8 cellular contexts compared by ENCODE assay signal in the genomic region with DNA sequence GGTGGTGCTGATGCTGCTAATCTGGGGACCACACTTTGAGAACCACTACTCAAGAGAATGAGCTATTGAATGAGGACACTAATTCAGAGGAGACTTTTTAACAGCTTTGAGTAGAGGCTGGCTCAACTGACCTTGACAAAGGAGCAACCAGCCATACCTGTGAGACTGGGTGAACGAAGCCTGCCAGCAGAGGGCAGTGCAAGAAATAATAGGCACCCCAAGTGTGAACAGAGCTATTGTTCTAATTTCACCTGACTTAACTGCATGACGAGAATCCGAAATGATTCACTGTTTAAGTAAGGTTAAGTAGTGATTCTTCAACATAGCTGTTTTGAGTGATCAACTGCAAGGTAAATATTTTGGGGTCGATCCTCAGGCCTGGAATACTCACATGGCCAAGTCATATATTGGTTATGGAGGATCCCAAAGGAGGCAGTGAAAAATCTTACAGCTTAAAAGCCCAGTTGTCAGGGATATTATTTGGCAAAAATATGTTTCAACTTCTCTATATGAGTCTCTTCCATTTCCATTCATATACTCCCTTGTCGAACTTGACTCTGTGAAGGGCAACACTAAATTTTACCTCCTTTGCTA.
DNase-seq lines count a peak whose midpoint lies in the region; ATAC-seq and TF ChIP-seq lines count a peak whose summit lies in the region.

No MANE protein-coding gene starts in this region.

- H3K27me3 ChIP-seq in right cardiac atrium (ENCODE audit: control insufficient read depth, insufficient read depth) = no peaks in the 10 kb centered on the region

- POLR2A ChIA-PET in AG04449 (lab: Yijun Ruan, JAX) = no interaction called here

- no peaks in the 10 kb centered on the region for H3K4me1 Mint-ChIP-seq in activated T-helper 1 cell treated with anti-CD3 and anti-CD28 coated beads, Interleukin-12 subunit alpha, Interleukin-12 subunit beta, Interleukin-2, Interleukin-4 antibody, amounts not matched to agents 30 ng/mL and 10 ng/mL and 1 ng/mL, durations not matched to agents 14 hours and 24 hours and 36 hours (ENCODE audit: low read depth)

- no peak overlapping the region for H3K4me3 Mint-ChIP-seq in activated T-helper 1 cell treated with anti-CD3 and anti-CD28 coated beads, Interleukin-12 subunit alpha, Interleukin-12 subunit beta, Interleukin-2, Interleukin-4 antibody, amounts not matched to agents 30 ng/mL and 10 ng/mL and 1 ng/mL, durations not matched to agents 14 hours and 24 hours and 36 hours

- intact Hi-C loops in activated T-helper 1 cell treated with anti-CD3 and anti-CD28 coated beads, Interleukin-12 subunit alpha, Interleukin-12 subunit beta, Interleukin-2, Interleukin-4 antibody, amounts not matched to agents 30 ng/mL and 10 ng/mL and 1 ng/mL, durations not matched to agents 14 hours and 24 hours and 36 hours (cut with micrococcal nuclease) = loop anchor here (1.0 to 5.0 kb wide), 4 partner anchors 553 to 1124 kb away; no protein-coding TSS in a partner anchor
- intact Hi-C loops in right cardiac atrium (cut with DNase I) = loop anchor here in 1 of 4 donors (5.0 kb wide), 1 partner anchor 551 kb away; a partner anchor contains a TSS

- no peak overlapping the region for H3K27ac Mint-ChIP-seq in activated T-helper 1 cell treated with anti-CD3 and anti-CD28 coated beads, Interleukin-12 subunit alpha, Interleukin-12 subunit beta, Interleukin-2, Interleukin-4 antibody, amounts not matched to agents 30 ng/mL and 10 ng/mL and 1 ng/mL, durations not matched to agents 14 hours and 24 hours and 36 hours

- H3K9me3 ChIP-seq in right cardiac atrium (ENCODE audit: control insufficient read depth, low read length) = no peaks in the 10 kb centered on the region

- 75% methylated on average over 5 of the region's 5 CpGs for WGBS in right cardiac atrium

- H3K27me3 Mint-ChIP-seq in activated T-helper 1 cell treated with anti-CD3 and anti-CD28 coated beads, Interleukin-12 subunit alpha, Interleukin-12 subunit beta, Interleukin-2, Interleukin-4 antibody, amounts not matched to agents 30 ng/mL and 10 ng/mL and 1 ng/mL, durations not matched to agents 14 hours and 24 hours and 36 hours (ENCODE audit: insufficient read depth) = peaks cover 3% of the 10 kb centered on the region

- CTCF ChIA-PET in AG04449 (lab: Yijun Ruan, JAX) = interaction anchor here (0.7 to 1.6 kb wide), 6 partner anchors 8 to 271 kb away, joined by 3 to 5 read pairs (median 4); no protein-coding TSS in a partner anchor

- no peak overlapping the region for H3K27ac ChIP-seq in right cardiac atrium (ENCODE audit: low read length)

- ATAC-seq in GM18498 (IDR thresholded peaks at IDR 0.05; ENCODE audit: unreplicated experiment) (peak; percentile 99), HG02678 (IDR thresholded peaks at IDR 0.05; ENCODE audit: unreplicated experiment) (peak; percentile 97), right cardiac atrium (peak; percentile 74 to 79)

- peak; percentile 10 for TF ChIP-seq CTCF in AG04449 (IDR thresholded peaks at IDR 0.05; ENCODE audit: insufficient read depth, low read length, missing control alignments)

- no peaks in the 10 kb centered on the region for H3K4me1 ChIP-seq in right cardiac atrium (ENCODE audit: control insufficient read depth, insufficient read depth, low read length)

- H3K4me3 ChIP-seq in AG04449 (ENCODE audit: low read depth, low read length) = no peak overlapping the region
- H3K4me3 ChIP-seq in right cardiac atrium (ENCODE audit: low read length) = no peak overlapping the region

- H3K9me3 Mint-ChIP-seq in activated T-helper 1 cell treated with anti-CD3 and anti-CD28 coated beads, Interleukin-12 subunit alpha, Interleukin-12 subunit beta, Interleukin-2, Interleukin-4 antibody, amounts not matched to agents 30 ng/mL and 10 ng/mL and 1 ng/mL, durations not matched to agents 14 hours and 24 hours and 36 hours = no peaks in the 10 kb centered on the region

- H3K36me3 Mint-ChIP-seq in activated T-helper 1 cell treated with anti-CD3 and anti-CD28 coated beads, Interleukin-12 subunit alpha, Interleukin-12 subunit beta, Interleukin-2, Interleukin-4 antibody, amounts not matched to agents 30 ng/mL and 10 ng/mL and 1 ng/mL, durations not matched to agents 14 hours and 24 hours and 36 hours (ENCODE audit: low read depth) = no peaks in the 10 kb centered on the region

- no peak for DNase-seq in AG04449 (ENCODE audit: low read depth, low spot score)
- peak; percentile 25 for DNase-seq in NCI-H1105 treated with DMSO at 0.1 percent for 48 hours (lab: John Stamatoyannopoulos, UW)
- DNase-seq in activated T-helper 1 cell treated with anti-CD3 and anti-CD28 coated beads, Interleukin-12 subunit alpha, Interleukin-12 subunit beta, Interleukin-2, Interleukin-4 antibody, amounts not matched to agents 30 ng/mL and 10 ng/mL and 1 ng/mL, durations not matched to agents 14 hours and 24 hours and 36 hours (ENCODE audit: low spot score) = peak; percentile 17
- peak; percentile 55 to 89 (median 57) for DNase-seq in right cardiac atrium
- peak in 3 of 4 experiments; percentile 1 to 21 (median 2) for DNase-seq in stimulated activated CD4-positive, alpha-beta T cell treated with anti-CD3 and anti-CD28 coated beads, Interleukin-1b, Interleukin-23, amount 100 ng/mL, for 24 hours (ENCODE audit: low read depth in 4 of 4, low spot score in 1 of 4)
- DNase-seq in foreskin melanocyte = no peak

Comparison
In these comparisons a context has a peak if more than half of its experiments do, and no peak if none do; other contexts are left out.
1. DNase-seq: peak in NCI-H1105 treated with DMSO at 0.1 percent for 48 hours (single experiment), activated T-helper 1 cell treated with anti-CD3 and anti-CD28 coated beads, Interleukin-12 subunit alpha, Interleukin-12 subunit beta, Interleukin-2, Interleukin-4 antibody, amounts not matched to agents 30 ng/mL and 10 ng/mL and 1 ng/mL, durations not matched to agents 14 hours and 24 hours and 36 hours (single experiment), right cardiac atrium (3 of 3) and stimulated activated CD4-positive, alpha-beta T cell treated with anti-CD3 and anti-CD28 coated beads, Interleukin-1b, Interleukin-23, amount 100 ng/mL, for 24 hours (3 of 4); none in AG04449 (single experiment) and foreskin melanocyte (single experiment).
2. Peak in every context shown above with its lines, with median percentiles within 50 percentile points of each other: ATAC-seq.